ENCODE assay signal across 16 cellular contexts in genomic region chr5:103445426-103446035, GRCh38.
"Had no signal": no experiment of that assay in that cellular context is flagged by ENCODE, and none has a peak within 500 bp of the region (broad histone marks: within the 10 kb centered on the region; RNA-seq: fewer than 3 reads in every experiment).

No MANE protein-coding gene starts in this region.

- H3K4me3 ChIP-seq: thyroid gland, uterus had no signal

- H3K27ac ChIP-seq: neutrophil, thyroid gland, uterus had no signal

- H3K36me3 ChIP-seq: neutrophil, thyroid gland, uterus had no signal

- H3K4me1 ChIP-seq: thyroid gland, uterus had no signal

- H3K27me3 ChIP-seq: neutrophil, thyroid gland, uterus had no signal

- H3K9me3 ChIP-seq: neutrophil, thyroid gland, uterus had no signal

- DNase-seq: activated CD4-positive, alpha-beta T cell treated with anti-CD3 and anti-CD28 coated beads, Interleukin-2, amount 10 ng/mL, durations not matched to agents 24 days and 14 days; activated CD8-positive, alpha-beta T cell treated with anti-CD3 and anti-CD28 coated beads for 36 hours; activated naive CD4-positive, alpha-beta T cell treated with anti-CD3 and anti-CD28 coated beads, Interleukin-2, amount 10 ng/mL, durations not matched to agents 7 days and 5 days; activated T-cell treated with anti-CD3 and anti-CD28 coated beads, Interleukin-2, amount 50 U/mL, for 24 hours; aorta; cerebellar nuclear complex; effector CD8-positive, alpha-beta T cell; immature natural killer cell; mesendoderm; naive thymus-derived CD8-positive, alpha-beta T cell; retina; stimulated activated CD8-positive, alpha-beta memory T cell treated with anti-CD3 and anti-CD28 coated beads, Interleukin-4, amount 100 ng/mL, for 48 hours; stimulated activated naive CD4-positive, alpha-beta T cell; thyroid gland; uterus had no signal
